Comparison of ENCODE assay signal across 12 cellular contexts in the genomic region with DNA sequence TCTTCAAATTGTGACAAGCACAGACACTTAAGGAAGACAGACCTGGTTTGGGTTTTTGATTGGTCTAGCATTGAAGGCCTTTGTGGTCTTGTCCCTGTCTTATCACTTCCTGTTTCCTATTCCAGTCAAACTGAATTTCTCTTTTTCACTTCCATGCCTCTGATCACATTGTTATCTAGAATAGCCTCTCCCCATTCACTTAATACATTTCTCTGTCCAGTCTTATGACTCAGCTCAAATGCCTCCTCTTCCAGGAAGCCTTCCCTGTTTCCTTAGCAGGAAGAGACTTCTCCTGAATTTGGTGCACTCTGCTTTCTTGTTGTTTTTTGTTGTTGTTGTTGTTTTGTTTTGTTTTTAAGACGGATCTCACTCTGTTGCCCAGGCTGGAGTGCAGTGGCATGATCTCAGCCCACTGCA. TPM values are rescaled to one million over a fixed set of nuclear protein-coding genes. Genes with fewer than 3 reads are reported as not detected.
DNase-seq lines count a peak whose midpoint lies in the region; ATAC-seq and TF ChIP-seq lines count a peak whose summit lies in the region.
"Had no signal": no experiment of that assay in that cellular context is flagged by ENCODE, and none has a peak within 500 bp of the region (broad histone marks: within the 10 kb centered on the region; RNA-seq: fewer than 3 reads in every experiment).

No MANE protein-coding gene starts in this region.

- CTCF ChIA-PET in HEK293 (lab: Yijun Ruan, JAX): interaction anchor here (2.0 kb wide), 1 partner anchor 48 kb away, joined by 7 read pairs; no protein-coding TSS in a partner anchor
- CTCF ChIA-PET in PC-3 (lab: Charles Lee): interaction anchor here (0.6 kb wide), 1 partner anchor 16 kb away, joined by 4 read pairs; no protein-coding TSS in a partner anchor

- POLR2A ChIA-PET in HEK293 (lab: Yijun Ruan, JAX): no interaction called here
- POLR2A ChIA-PET in PC-3 (lab: Charles Lee; ENCODE audit: unreplicated experiment): no interaction called here

- H3K4me1 ChIP-seq in HEK293 (ENCODE audit: control insufficient read depth, insufficient read depth, low read length): peaks cover 5% of the 10 kb centered on the region; the same call in 1 of the 2 replicates
- peaks cover 58% of the 10 kb centered on the region for H3K4me1 ChIP-seq in PC-3 (ENCODE audit: insufficient read depth, low read length)

- no peak overlapping the region for H3K9ac ChIP-seq in PC-3 (ENCODE audit: low read length)

- DNase-seq in PC-3 (no peak), endothelial cell (ENCODE audit: low spot score) (no peak), SW480 (ENCODE audit: low spot score) (no peak), glomerular visceral epithelial cell (ENCODE audit: extremely low spot score) (no peak)
- no peak for DNase-seq in stimulated activated naive B cell treated with anti-CD40 and anti-IgM and Interleukin-4, amounts not matched to agents 10 μg/mL and 1 μg/mL and 100 μg/mL, for 72 hours
- no peak for DNase-seq in effector CD4-positive, alpha-beta T cell
- DNase-seq: activated CD4-positive, alpha-beta T cell treated with anti-CD3 and anti-CD28 coated beads for 48 hours; activated naive CD4-positive, alpha-beta T cell treated with Interleukin-2 at 50 U/mL for 16 hours; head of caudate nucleus; SJCRH30; tibial artery had no signal

- intact Hi-C loops in PC-3 (cut with micrococcal nuclease): no loop called here

- H3K36me3 ChIP-seq in HEK293 (ENCODE audit: control insufficient read depth in 2 of 2, insufficient read depth in 1 of 2, low read length in 2 of 2) (peaks cover 0 to 40% of the 10 kb centered on the region in 2 experiments; a peak in 1 of 3 replicates), PC-3 (ENCODE audit: low read depth, low read length) (peaks cover 19% of the 10 kb centered on the region; the same call in 1 of the 2 replicates)

- H4K20me1 ChIP-seq in PC-3 (ENCODE audit: low read length): no peaks in the 10 kb centered on the region

- H3K79me2 ChIP-seq in PC-3 (ENCODE audit: low read length): peaks cover 85% of the 10 kb centered on the region

- H3F3A ChIP-seq in PC-3 (ENCODE audit: low read length, unreplicated experiment): peaks cover 5% of the 10 kb centered on the region

- no peak for TF ChIP-seq CTCF in HEK293 (tag by site-specific recombination; IDR thresholded peaks at IDR 0.05)
- TF ChIP-seq CTCF in PC-3 (conservative IDR thresholded peaks at IDR 0.05; ENCODE audit: low read depth, low read length): no peak
- TF ChIP-seq CTCF in endothelial cell (IDR thresholded peaks at IDR 0.05; ENCODE audit: unreplicated experiment): no peak

- peaks cover 42% of the 10 kb centered on the region for H3K4me1 Mint-ChIP-seq in endothelial cell (ENCODE audit: unreplicated experiment)
- H3K4me1 Mint-ChIP-seq in stimulated activated naive B cell treated with anti-CD40 and anti-IgM and Interleukin-4, amounts not matched to agents 10 μg/mL and 1 μg/mL and 100 μg/mL, for 72 hours: peaks cover 25 to 53% of the 10 kb centered on the region in 2 donors

- no peak overlapping the region for H2AFZ ChIP-seq in PC-3 (ENCODE audit: low read length)

- H3K27ac ChIP-seq in HEK293 (ENCODE audit: extremely low read depth, low read depth, low read length) (no peak overlapping the region), PC-3 (ENCODE audit: low read length) (peak overlapping the region; percentile 63)
- H3K27ac ChIP-seq: SJCRH30, tibial artery had no signal

- no peaks in the 10 kb centered on the region for H3K9me3 Mint-ChIP-seq in endothelial cell (ENCODE audit: unreplicated experiment)
- H3K9me3 Mint-ChIP-seq in stimulated activated naive B cell treated with anti-CD40 and anti-IgM and Interleukin-4, amounts not matched to agents 10 μg/mL and 1 μg/mL and 100 μg/mL, for 72 hours: no peaks in the 10 kb centered on the region

- no peak overlapping the region for H3K4me2 ChIP-seq in PC-3 (ENCODE audit: low read length)

- H3K36me3 Mint-ChIP-seq in endothelial cell (ENCODE audit: low read depth, unreplicated experiment): peaks cover 20% of the 10 kb centered on the region
- H3K36me3 Mint-ChIP-seq in stimulated activated naive B cell treated with anti-CD40 and anti-IgM and Interleukin-4, amounts not matched to agents 10 μg/mL and 1 μg/mL and 100 μg/mL, for 72 hours: peaks cover 30 to 59% of the 10 kb centered on the region in 2 donors

- H3K9me2 ChIP-seq in PC-3 (replicated peaks; ENCODE audit: low read length): no peaks in the 10 kb centered on the region

- no peak overlapping the region for H3K4me3 ChIP-seq in HEK293 (ENCODE audit: low read depth, low read length)
- no peak overlapping the region for H3K4me3 ChIP-seq in PC-3 (ENCODE audit: low read length)
- H3K4me3 ChIP-seq: SJCRH30, tibial artery had no signal

- H3K27me3 ChIP-seq in PC-3 (ENCODE audit: low read length): no peaks in the 10 kb centered on the region
- H3K27me3 ChIP-seq: SJCRH30, tibial artery had no signal

- peaks cover 2% of the 10 kb centered on the region for H3K27me3 Mint-ChIP-seq in endothelial cell (ENCODE audit: unreplicated experiment)
- H3K27me3 Mint-ChIP-seq in stimulated activated naive B cell treated with anti-CD40 and anti-IgM and Interleukin-4, amounts not matched to agents 10 μg/mL and 1 μg/mL and 100 μg/mL, for 72 hours: no peaks in the 10 kb centered on the region

- H3K27ac Mint-ChIP-seq in endothelial cell (ENCODE audit: unreplicated experiment): peak overlapping the region; percentile 74
- no peak overlapping the region for H3K27ac Mint-ChIP-seq in stimulated activated naive B cell treated with anti-CD40 and anti-IgM and Interleukin-4, amounts not matched to agents 10 μg/mL and 1 μg/mL and 100 μg/mL, for 72 hours

- H3K9me3 ChIP-seq in HEK293 (ENCODE audit: control insufficient read depth, insufficient read depth, low read depth, low read length) (no peaks in the 10 kb centered on the region), PC-3 (ENCODE audit: low read length) (no peaks in the 10 kb centered on the region)
- H3K9me3 ChIP-seq: SJCRH30, tibial artery had no signal

- no peak overlapping the region for H3K4me3 Mint-ChIP-seq in endothelial cell (ENCODE audit: unreplicated experiment)
- H3K4me3 Mint-ChIP-seq in stimulated activated naive B cell treated with anti-CD40 and anti-IgM and Interleukin-4, amounts not matched to agents 10 μg/mL and 1 μg/mL and 100 μg/mL, for 72 hours: peak overlapping the region in 1 of 2 donors; percentile 15

- no peak for ATAC-seq in PC-3
- ATAC-seq in stimulated activated naive B cell treated with anti-CD40 and anti-IgM and Interleukin-4, amounts not matched to agents 10 μg/mL and 1 μg/mL and 100 μg/mL, for 72 hours (replicated peaks): peak; percentile 55 to 77

- BruUV-seq in PC-3 (replicated peaks; lab: Mats Ljungman, UMichigan): no TSS peak

TF ChIP-seq in HEK293, 187 proteins besides CTCF, POLR2A, EP300 and RAD21:
- TF ChIP-seq ZNF121 (tag by site-specific recombination; IDR thresholded peaks at IDR 0.05) (peak; percentile 37; the same call in 1 of the 2 replicates), SCRT1 (tag by site-specific recombination; IDR thresholded peaks at IDR 0.05; ENCODE audit: borderline replicate concordance) (no peak)

RNA-seq across cellular contexts. Expression of gene LIMD1, which starts 45.5 kb away (rescaled TPM):
- total RNA-seq in PC-3 (2014; rRNA removed): 37.1 and 42.7 TPM in 2 replicates
- 56.1 TPM for total RNA-seq in endothelial cell (ENCODE audit: unreplicated experiment)

RNA-seq across cellular contexts. Expression of gene SACM1L, which starts 49.1 kb away (rescaled TPM):
- total RNA-seq in PC-3 (2014; rRNA removed): 30.1 and 46.7 TPM in 2 replicates
- total RNA-seq in endothelial cell (ENCODE audit: unreplicated experiment): 46.8 TPM
